Comparison of ENCODE assay signal across 13 cellular contexts in the genomic region with DNA sequence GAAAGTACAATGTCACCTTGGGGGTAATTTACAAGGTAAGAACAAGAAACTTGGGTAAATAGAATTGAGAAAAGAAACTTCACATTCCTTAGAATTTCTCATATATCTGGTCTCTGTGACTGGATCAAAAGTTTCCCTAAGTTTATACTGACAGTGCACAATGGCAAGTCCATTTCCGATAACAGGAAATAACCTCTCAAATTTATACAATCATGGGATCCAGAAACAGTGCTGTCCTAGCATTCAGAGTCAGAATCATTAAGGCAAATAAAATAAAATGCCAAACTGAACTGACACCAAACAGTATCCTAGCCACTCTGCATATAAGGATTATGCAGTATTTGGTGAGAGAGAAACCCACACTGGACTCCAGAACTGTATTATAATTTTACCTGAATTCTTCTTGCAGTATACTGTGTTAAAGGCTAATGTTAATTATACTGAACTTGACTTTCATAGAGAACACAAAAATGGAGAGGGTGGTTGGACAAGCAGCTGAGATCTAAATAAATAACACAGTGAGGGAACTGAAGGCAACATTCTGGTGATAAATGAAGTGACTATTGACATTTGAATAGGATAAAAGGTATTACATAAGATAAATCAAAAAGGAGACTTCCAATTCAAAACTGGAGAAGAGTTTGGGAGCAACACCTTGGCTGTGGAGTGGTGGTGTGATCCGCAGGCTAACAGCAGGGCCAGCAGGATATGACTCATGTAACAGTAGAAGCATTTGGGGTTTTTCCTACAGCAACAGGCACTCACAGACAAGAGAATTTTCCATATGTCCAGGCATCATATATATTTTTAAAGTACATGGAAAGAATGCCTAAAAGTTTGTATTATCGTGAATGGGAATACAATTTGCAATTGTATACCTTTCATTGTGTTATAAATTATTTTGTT.
A peak's percentile ranks its signal among the peaks of the same experiment; 100 is the strongest.
DNase-seq lines count a peak whose midpoint lies in the region; ATAC-seq lines count a peak whose summit lies in the region.
"Had no signal": no experiment of that assay in that cellular context is flagged by ENCODE, and none has a peak within 500 bp of the region (broad histone marks: within the 10 kb centered on the region; RNA-seq: fewer than 3 reads in every experiment).

No MANE protein-coding gene starts in this region.

- H3K79me1 ChIP-seq in mesendoderm (ENCODE audit: low read length), result no peaks in the 10 kb centered on the region

- H3K36me3 ChIP-seq in mesendoderm (ENCODE audit: control insufficient read depth, insufficient read depth, low read length), result no peaks in the 10 kb centered on the region

- no peaks in the 10 kb centered on the region for H3K4me1 ChIP-seq in mesendoderm (ENCODE audit: control insufficient read depth, low read depth, low read length)

- no peaks in the 10 kb centered on the region for H3K27me3 ChIP-seq in mesendoderm (ENCODE audit: insufficient read depth, low read length, poor library complexity)

- no peak overlapping the region for H3K27ac ChIP-seq in mesendoderm (ENCODE audit: low read depth, low read length)

- H3K4me3 ChIP-seq in mesendoderm (ENCODE audit: low read length), result no peak overlapping the region

- no peak for ATAC-seq in GM19397 (IDR thresholded peaks at IDR 0.05; ENCODE audit: unreplicated experiment)
- ATAC-seq: esophagus mucosa; stimulated activated naive CD8-positive, alpha-beta T cell treated with anti-CD3 and anti-CD28 coated beads, Interleukin-15, Interleukin-2, amounts not matched to agents 100 U/mL and 50 U/mL, for 24 hours had no signal

- no peak overlapping the region for H3K4me2 ChIP-seq in mesendoderm (ENCODE audit: low read length)

- H3K18ac ChIP-seq in mesendoderm (ENCODE audit: low read length), result no peak overlapping the region

- H3K23ac ChIP-seq in mesendoderm (ENCODE audit: low read length), result no peak overlapping the region

- no peak overlapping the region for H3K56ac ChIP-seq in mesendoderm (ENCODE audit: low read length)

- DNase-seq in ELR (ENCODE audit: low read depth), result peak; percentile 81
- DNase-seq in NCI-H460 (ENCODE audit: extremely low read depth, low read depth), result peak; percentile 2
- DNase-seq in cerebellar cortex (ENCODE audit: low spot score), result peak; percentile 61
- DNase-seq in mesendoderm, result peak; percentile 84
- no peak for DNase-seq in stimulated activated CD4-positive, alpha-beta T cell treated with anti-CD3 and anti-CD28 coated beads, Interleukin-2, amount 100 ng/mL, for 24 hours
- no peak for DNase-seq in NOMO-1 treated with DMSO at 0.1 percent for 48 hours (lab: John Stamatoyannopoulos, UW; ENCODE audit: unreplicated experiment)
- DNase-seq in NCI-H2029 treated with DMSO at 0.1 percent for 48 hours (lab: John Stamatoyannopoulos, UW), result no peak
- DNase-seq: activated naive CD4-positive, alpha-beta T cell treated with anti-CD3 and anti-CD28 coated beads, Interleukin-2, amount 50 U/mL, for 16 hours; NK-92 treated with Interleukin-12 subunit alpha and Interleukin-12 subunit beta, amount 100 ng/mL, for 24 hours; stimulated activated CD4-positive, alpha-beta T cell treated with anti-CD3 and anti-CD28 coated beads, Interleukin-12 subunit alpha, Interleukin-12 subunit beta, amount 100 ng/mL, for 4 hours; stimulated activated naive CD8-positive, alpha-beta T cell treated with anti-CD3 and anti-CD28 coated beads, Interleukin-15, Interleukin-2, amounts not matched to agents 100 U/mL and 50 U/mL, for 24 hours had no signal

- no peak overlapping the region for H3K9ac ChIP-seq in mesendoderm (ENCODE audit: low read length)

- H4K5ac ChIP-seq in mesendoderm (ENCODE audit: low read length), result no peak overlapping the region

- H3K4ac ChIP-seq in mesendoderm (ENCODE audit: low read depth, low read length), result no peak overlapping the region

- no peak overlapping the region for H2AK5ac ChIP-seq in mesendoderm (ENCODE audit: low read length)

- no CpG with 5 or more reads among the region's 3 CpGs for WGBS in mesendoderm (ENCODE audit: extremely low coverage, insufficient coverage, low lambda C conversion rate)

- no peak overlapping the region for H2BK120ac ChIP-seq in mesendoderm (ENCODE audit: low read depth, low read length)

- no peak overlapping the region for H4K8ac ChIP-seq in mesendoderm (ENCODE audit: low read depth, low read length)

- no peak overlapping the region for H2BK5ac ChIP-seq in mesendoderm (ENCODE audit: low read length)

- H3K79me2 ChIP-seq in mesendoderm (ENCODE audit: control insufficient read depth, insufficient read depth, low read length), result no peaks in the 10 kb centered on the region

- no peak overlapping the region for H2BK15ac ChIP-seq in mesendoderm (replicated peaks; ENCODE audit: low read depth)

Comparison
In these comparisons a context has a peak if more than half of its experiments do, and no peak if none do; other contexts are left out.
1. DNase-seq: peak in ELR (single experiment), NCI-H460 (single experiment), cerebellar cortex (single experiment) and mesendoderm (single experiment); none in stimulated activated CD4-positive, alpha-beta T cell treated with anti-CD3 and anti-CD28 coated beads, Interleukin-2, amount 100 ng/mL, for 24 hours (0 of 2), NOMO-1 treated with DMSO at 0.1 percent for 48 hours (single experiment) and NCI-H2029 treated with DMSO at 0.1 percent for 48 hours (single experiment).